ENCODE assay signal across 17 cellular contexts in genomic region chr13:57409656-57410055, GRCh38.
"Had no signal": no experiment of that assay in that cellular context is flagged by ENCODE, and none has a peak within 500 bp of the region (broad histone marks: within the 10 kb centered on the region; RNA-seq: fewer than 3 reads in every experiment).

No MANE protein-coding gene starts in this region.

- H3K4me1 ChIP-seq: adrenal gland, breast epithelium, gastroesophageal sphincter, left lung, suprapubic skin had no signal

- H3K27ac Mint-ChIP-seq: activated naive CD8-positive, alpha-beta T cell; activated T-helper 2 cell treated with anti-CD3 and anti-CD28 coated beads, Interferon-gamma antibody, Interleukin-2, Interleukin-4, amounts not matched to agents 10 μg/mL and 5 μg/mL and 100 μg/mL, durations not matched to agents 14 hours and 24 hours and 36 hours; naive B cell; stimulated activated naive CD8-positive, alpha-beta T cell treated with anti-CD3 and anti-CD28 coated beads, Interleukin-15, amount 100 ng/mL, for 72 hours had no signal

- H3K4me3 ChIP-seq: adrenal gland, breast epithelium, coronary artery, gastroesophageal sphincter, left lung, lung, suprapubic skin had no signal

- H3K27me3 Mint-ChIP-seq: activated naive CD8-positive, alpha-beta T cell; naive B cell; stimulated activated naive CD8-positive, alpha-beta T cell treated with anti-CD3 and anti-CD28 coated beads, Interleukin-15, amount 100 ng/mL, for 72 hours had no signal

- H3K27ac ChIP-seq: adrenal gland, breast epithelium, coronary artery, epithelial cell of prostate, gastroesophageal sphincter, left lung, suprapubic skin had no signal

- ATAC-seq: gastroesophageal sphincter; left lung; right cardiac atrium; stimulated activated naive CD8-positive, alpha-beta T cell treated with anti-CD3 and anti-CD28 coated beads, Interleukin-15, amount 100 ng/mL, for 72 hours had no signal

- H3K4me1 Mint-ChIP-seq: naive B cell; stimulated activated naive CD8-positive, alpha-beta T cell treated with anti-CD3 and anti-CD28 coated beads, Interleukin-15, amount 100 ng/mL, for 72 hours had no signal

- H3K36me3 ChIP-seq: adrenal gland, breast epithelium, gastroesophageal sphincter, left lung, suprapubic skin had no signal

- DNase-seq: activated naive CD4-positive, alpha-beta T cell; activated T-cell treated with anti-CD3 and anti-CD28 coated beads, Interleukin-2, amount 50 U/mL, for 1 hour; adrenal gland; left lung; naive B cell; stimulated activated CD4-positive, alpha-beta T cell treated with anti-CD3 and anti-CD28 coated beads, Interleukin-4, amount 100 ng/mL, for 4 hours; stimulated activated naive CD8-positive, alpha-beta T cell treated with anti-CD3 and anti-CD28 coated beads, Interleukin-15, amount 100 ng/mL, for 72 hours; T-helper 9 cell had no signal

- H3K27me3 ChIP-seq: adrenal gland, breast epithelium, gastroesophageal sphincter, left lung, suprapubic skin had no signal

- H3K36me3 Mint-ChIP-seq: activated naive CD8-positive, alpha-beta T cell; naive B cell had no signal

- H3K4me3 Mint-ChIP-seq: activated naive CD8-positive, alpha-beta T cell; naive B cell; stimulated activated naive CD8-positive, alpha-beta T cell treated with anti-CD3 and anti-CD28 coated beads, Interleukin-15, amount 100 ng/mL, for 72 hours had no signal

- H3K9me3 ChIP-seq: adrenal gland, breast epithelium, gastroesophageal sphincter, suprapubic skin had no signal
